ENCODE assay signal across 1 cellular context in the genomic region with DNA sequence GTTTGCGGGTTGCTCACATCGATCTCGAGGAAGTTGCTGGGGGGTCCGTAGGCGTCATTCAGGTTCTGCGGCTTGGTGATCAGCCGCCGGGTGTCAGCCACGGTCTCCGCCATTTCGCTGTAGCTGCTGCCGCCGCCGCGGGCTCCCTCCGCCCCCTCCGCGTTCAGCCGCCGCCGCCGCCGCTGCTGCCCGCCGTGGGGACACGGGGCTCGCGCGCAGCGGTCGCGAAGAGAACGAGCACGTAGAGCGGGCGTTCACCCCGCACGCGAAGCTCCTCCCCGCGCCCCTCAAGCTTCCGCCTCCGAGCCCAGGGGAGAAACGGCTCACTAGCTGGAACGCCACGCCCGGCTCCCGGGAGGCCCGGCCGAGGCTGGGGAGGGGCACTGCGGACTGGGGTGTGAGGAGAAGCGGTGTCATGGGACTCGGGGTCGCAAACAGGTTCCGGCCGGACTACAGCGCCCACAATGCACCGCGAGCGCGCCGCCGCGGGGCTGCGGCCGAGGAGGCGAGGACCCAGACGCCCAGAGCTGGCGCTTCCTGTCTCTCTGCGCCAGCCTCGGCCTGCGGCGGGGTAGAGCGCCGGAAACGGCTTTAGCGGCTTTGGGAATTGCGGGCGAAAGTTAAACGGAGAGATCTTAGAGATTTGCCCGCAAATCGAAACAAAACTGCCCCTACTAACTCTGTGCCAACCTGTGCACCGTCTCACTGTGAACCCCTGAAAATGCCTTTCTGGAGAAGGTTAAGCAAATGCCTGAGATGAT.
TF ChIP-seq lines count a peak whose summit lies in the region.

A gene (minus strand): TSS at position 232 of the 761 bp plus-strand sequence. CDS start 119 bp downstream, at position 113.

TF ChIP-seq in HepG2, 621 proteins besides CTCF, POLR2A, EP300 and RAD21 (continued from another document and continues in another):
- TF ChIP-seq SP140L (CRISPR knock-in tag; IDR thresholded peaks at IDR 0.05; ENCODE audit: borderline replicate concordance) (no peak), ARNT (IDR thresholded peaks at IDR 0.05) (no peak), SP1 (IDR thresholded peaks at IDR 0.05) (no peak), SP1 (CRISPR knock-in tag; IDR thresholded peaks at IDR 0.05) (peak; percentile 60; the same call in 1 of the 2 replicates), ZNF652 (CRISPR knock-in tag; IDR thresholded peaks at IDR 0.05; ENCODE audit: borderline replicate concordance, low read depth) (no peak), GTF3A (CRISPR knock-in tag; conservative IDR thresholded peaks at IDR 0.05) (no peak), DR1 (CRISPR knock-in tag; IDR thresholded peaks at IDR 0.05) (no peak; the same call in 1 of the 2 replicates), MED1 (CRISPR knock-in tag; IDR thresholded peaks at IDR 0.05) (peak; percentile 36; the same call in 1 of the 2 replicates), ZNF709 (CRISPR knock-in tag; IDR thresholded peaks at IDR 0.05) (peak; percentile 74; the same call in 1 of the 2 replicates), RFX1 (IDR thresholded peaks at IDR 0.05) (no peak), NFE2L1 (CRISPR knock-in tag; IDR thresholded peaks at IDR 0.05; ENCODE audit: borderline replicate concordance) (no peak), FOXA1 (IDR thresholded peaks at IDR 0.05) (no peak), FOXA1 (CRISPR knock-in tag; IDR thresholded peaks at IDR 0.05) (no peak), HOXD1 (CRISPR knock-in tag; IDR thresholded peaks at IDR 0.05) (no peak; the same call in 1 of the 2 replicates), ZBTB1 (CRISPR knock-in tag; IDR thresholded peaks at IDR 0.05; ENCODE audit: borderline replicate concordance) (no peak), TAF15 (IDR thresholded peaks at IDR 0.05; ENCODE audit: low read depth, low read length, poor library complexity, severe bottlenecking) (no peak), BRD4 (CRISPR knock-in tag; IDR thresholded peaks at IDR 0.05) (no peak), ZNF484 (CRISPR knock-in tag; IDR thresholded peaks at IDR 0.05; ENCODE audit: borderline replicate concordance, low read depth) (no peak), SRSF9 (IDR thresholded peaks at IDR 0.05; ENCODE audit: borderline replicate concordance, insufficient read depth, low read depth, low read length, poor library complexity, severe bottlenecking) (no peak), REXO4 (CRISPR knock-in tag; IDR thresholded peaks at IDR 0.05; ENCODE audit: borderline replicate concordance) (no peak), KAT2B (IDR thresholded peaks at IDR 0.05; ENCODE audit: borderline replicate concordance, low read depth, low read length) (no peak), TAF1 (CRISPR knock-in tag; IDR thresholded peaks at IDR 0.05) (peak; percentile 85), ZMYM3 (CRISPR knock-in tag; IDR thresholded peaks at IDR 0.05) (peak; percentile 38; the same call in 1 of the 2 replicates), ZBTB8A (CRISPR knock-in tag; IDR thresholded peaks at IDR 0.05; ENCODE audit: borderline replicate concordance, low read depth) (no peak), REPIN1 (CRISPR knock-in tag; IDR thresholded peaks at IDR 0.05; ENCODE audit: borderline replicate concordance, low read depth) (peak; percentile 55), PLRG1 (conservative IDR thresholded peaks at IDR 0.05) (no peak), SMAD9 (CRISPR knock-in tag; IDR thresholded peaks at IDR 0.05) (no peak), MED13 (CRISPR knock-in tag; IDR thresholded peaks at IDR 0.05) (0 out of 2 replicates have a peak, but pooled peaks have one; percentile 29), ZNF33B (CRISPR knock-in tag; IDR thresholded peaks at IDR 0.05) (no peak), MED8 (CRISPR knock-in tag; IDR thresholded peaks at IDR 0.05; ENCODE audit: insufficient replicate concordance) (peak; percentile 32), ATF7-NPFF (CRISPR knock-in tag; IDR thresholded peaks at IDR 0.05; ENCODE audit: low read depth) (peak; percentile 71), ZNF343 (CRISPR knock-in tag; IDR thresholded peaks at IDR 0.05) (no peak), DNMT3B (CRISPR knock-in tag; conservative IDR thresholded peaks at IDR 0.05) (no peak), IKZF4 (CRISPR knock-in tag; IDR thresholded peaks at IDR 0.05; ENCODE audit: borderline replicate concordance, low read depth, not compliant biosample characterization) (no peak), ZNF383 (CRISPR knock-in tag; IDR thresholded peaks at IDR 0.05; ENCODE audit: borderline replicate concordance) (no peak), TOE1 (CRISPR knock-in tag; IDR thresholded peaks at IDR 0.05) (no peak), ZNF839 (CRISPR knock-in tag; IDR thresholded peaks at IDR 0.05; ENCODE audit: borderline replicate concordance) (no peak), ETV5 (CRISPR knock-in tag; IDR thresholded peaks at IDR 0.05; ENCODE audit: borderline replicate concordance) (peak; percentile 85)
- TF ChIP-seq, protein P1, sequence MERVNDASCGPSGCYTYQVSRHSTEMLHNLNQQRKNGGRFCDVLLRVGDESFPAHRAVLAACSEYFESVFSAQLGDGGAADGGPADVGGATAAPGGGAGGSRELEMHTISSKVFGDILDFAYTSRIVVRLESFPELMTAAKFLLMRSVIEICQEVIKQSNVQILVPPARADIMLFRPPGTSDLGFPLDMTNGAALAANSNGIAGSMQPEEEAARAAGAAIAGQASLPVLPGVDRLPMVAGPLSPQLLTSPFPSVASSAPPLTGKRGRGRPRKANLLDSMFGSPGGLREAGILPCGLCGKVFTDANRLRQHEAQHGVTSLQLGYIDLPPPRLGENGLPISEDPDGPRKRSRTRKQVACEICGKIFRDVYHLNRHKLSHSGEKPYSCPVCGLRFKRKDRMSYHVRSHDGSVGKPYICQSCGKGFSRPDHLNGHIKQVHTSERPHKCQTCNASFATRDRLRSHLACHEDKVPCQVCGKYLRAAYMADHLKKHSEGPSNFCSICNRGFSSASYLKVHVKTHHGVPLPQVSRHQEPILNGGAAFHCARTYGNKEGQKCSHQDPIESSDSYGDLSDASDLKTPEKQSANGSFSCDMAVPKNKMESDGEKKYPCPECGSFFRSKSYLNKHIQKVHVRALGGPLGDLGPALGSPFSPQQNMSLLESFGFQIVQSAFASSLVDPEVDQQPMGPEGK (CRISPR knock-in tag; IDR thresholded peaks at IDR 0.05) = peak; percentile 74
- TF ChIP-seq, protein P2, sequence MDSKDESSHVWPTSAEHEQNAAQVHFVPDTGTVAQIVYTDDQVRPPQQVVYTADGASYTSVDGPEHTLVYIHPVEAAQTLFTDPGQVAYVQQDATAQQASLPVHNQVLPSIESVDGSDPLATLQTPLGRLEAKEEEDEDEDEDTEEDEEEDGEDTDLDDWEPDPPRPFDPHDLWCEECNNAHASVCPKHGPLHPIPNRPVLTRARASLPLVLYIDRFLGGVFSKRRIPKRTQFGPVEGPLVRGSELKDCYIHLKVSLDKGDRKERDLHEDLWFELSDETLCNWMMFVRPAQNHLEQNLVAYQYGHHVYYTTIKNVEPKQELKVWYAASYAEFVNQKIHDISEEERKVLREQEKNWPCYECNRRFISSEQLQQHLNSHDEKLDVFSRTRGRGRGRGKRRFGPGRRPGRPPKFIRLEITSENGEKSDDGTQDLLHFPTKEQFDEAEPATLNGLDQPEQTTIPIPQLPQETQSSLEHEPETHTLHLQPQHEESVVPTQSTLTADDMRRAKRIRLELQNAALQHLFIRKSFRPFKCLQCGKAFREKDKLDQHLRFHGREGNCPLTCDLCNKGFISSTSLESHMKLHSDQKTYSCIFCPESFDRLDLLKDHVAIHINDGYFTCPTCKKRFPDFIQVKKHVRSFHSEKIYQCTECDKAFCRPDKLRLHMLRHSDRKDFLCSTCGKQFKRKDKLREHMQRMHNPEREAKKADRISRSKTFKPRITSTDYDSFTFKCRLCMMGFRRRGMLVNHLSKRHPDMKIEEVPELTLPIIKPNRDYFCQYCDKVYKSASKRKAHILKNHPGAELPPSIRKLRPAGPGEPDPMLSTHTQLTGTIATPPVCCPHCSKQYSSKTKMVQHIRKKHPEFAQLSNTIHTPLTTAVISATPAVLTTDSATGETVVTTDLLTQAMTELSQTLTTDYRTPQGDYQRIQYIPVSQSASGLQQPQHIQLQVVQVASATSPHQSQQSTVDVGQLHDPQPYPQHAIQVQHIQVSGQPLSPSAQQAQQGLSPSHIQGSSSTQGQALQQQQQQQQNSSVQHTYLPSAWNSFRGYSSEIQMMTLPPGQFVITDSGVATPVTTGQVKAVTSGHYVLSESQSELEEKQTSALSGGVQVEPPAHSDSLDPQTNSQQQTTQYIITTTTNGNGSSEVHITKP (CRISPR knock-in tag; IDR thresholded peaks at IDR 0.05; ENCODE audit: low read depth) = no peak
- TF ChIP-seq, protein P3, sequence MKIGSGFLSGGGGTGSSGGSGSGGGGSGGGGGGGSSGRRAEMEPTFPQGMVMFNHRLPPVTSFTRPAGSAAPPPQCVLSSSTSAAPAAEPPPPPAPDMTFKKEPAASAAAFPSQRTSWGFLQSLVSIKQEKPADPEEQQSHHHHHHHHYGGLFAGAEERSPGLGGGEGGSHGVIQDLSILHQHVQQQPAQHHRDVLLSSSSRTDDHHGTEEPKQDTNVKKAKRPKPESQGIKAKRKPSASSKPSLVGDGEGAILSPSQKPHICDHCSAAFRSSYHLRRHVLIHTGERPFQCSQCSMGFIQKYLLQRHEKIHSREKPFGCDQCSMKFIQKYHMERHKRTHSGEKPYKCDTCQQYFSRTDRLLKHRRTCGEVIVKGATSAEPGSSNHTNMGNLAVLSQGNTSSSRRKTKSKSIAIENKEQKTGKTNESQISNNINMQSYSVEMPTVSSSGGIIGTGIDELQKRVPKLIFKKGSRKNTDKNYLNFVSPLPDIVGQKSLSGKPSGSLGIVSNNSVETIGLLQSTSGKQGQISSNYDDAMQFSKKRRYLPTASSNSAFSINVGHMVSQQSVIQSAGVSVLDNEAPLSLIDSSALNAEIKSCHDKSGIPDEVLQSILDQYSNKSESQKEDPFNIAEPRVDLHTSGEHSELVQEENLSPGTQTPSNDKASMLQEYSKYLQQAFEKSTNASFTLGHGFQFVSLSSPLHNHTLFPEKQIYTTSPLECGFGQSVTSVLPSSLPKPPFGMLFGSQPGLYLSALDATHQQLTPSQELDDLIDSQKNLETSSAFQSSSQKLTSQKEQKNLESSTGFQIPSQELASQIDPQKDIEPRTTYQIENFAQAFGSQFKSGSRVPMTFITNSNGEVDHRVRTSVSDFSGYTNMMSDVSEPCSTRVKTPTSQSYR (CRISPR knock-in tag; IDR thresholded peaks at IDR 0.05; ENCODE audit: borderline replicate concordance) = peak; percentile 33; the same call in 1 of the 2 replicates
- TF ChIP-seq, protein P4, sequence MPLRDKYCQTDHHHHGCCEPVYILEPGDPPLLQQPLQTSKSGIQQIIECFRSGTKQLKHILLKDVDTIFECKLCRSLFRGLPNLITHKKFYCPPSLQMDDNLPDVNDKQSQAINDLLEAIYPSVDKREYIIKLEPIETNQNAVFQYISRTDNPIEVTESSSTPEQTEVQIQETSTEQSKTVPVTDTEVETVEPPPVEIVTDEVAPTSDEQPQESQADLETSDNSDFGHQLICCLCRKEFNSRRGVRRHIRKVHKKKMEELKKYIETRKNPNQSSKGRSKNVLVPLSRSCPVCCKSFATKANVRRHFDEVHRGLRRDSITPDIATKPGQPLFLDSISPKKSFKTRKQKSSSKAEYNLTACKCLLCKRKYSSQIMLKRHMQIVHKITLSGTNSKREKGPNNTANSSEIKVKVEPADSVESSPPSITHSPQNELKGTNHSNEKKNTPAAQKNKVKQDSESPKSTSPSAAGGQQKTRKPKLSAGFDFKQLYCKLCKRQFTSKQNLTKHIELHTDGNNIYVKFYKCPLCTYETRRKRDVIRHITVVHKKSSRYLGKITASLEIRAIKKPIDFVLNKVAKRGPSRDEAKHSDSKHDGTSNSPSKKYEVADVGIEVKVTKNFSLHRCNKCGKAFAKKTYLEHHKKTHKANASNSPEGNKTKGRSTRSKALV (CRISPR knock-in tag; IDR thresholded peaks at IDR 0.05) = no peak
- TF ChIP-seq, protein P5, sequence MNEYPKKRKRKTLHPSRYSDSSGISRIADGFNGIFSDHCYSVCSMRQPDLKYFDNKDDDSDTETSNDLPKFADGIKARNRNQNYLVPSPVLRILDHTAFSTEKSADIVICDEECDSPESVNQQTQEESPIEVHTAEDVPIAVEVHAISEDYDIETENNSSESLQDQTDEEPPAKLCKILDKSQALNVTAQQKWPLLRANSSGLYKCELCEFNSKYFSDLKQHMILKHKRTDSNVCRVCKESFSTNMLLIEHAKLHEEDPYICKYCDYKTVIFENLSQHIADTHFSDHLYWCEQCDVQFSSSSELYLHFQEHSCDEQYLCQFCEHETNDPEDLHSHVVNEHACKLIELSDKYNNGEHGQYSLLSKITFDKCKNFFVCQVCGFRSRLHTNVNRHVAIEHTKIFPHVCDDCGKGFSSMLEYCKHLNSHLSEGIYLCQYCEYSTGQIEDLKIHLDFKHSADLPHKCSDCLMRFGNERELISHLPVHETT (CRISPR knock-in tag; conservative IDR thresholded peaks at IDR 0.05) = peak; percentile 89
- TF ChIP-seq, protein P6, sequence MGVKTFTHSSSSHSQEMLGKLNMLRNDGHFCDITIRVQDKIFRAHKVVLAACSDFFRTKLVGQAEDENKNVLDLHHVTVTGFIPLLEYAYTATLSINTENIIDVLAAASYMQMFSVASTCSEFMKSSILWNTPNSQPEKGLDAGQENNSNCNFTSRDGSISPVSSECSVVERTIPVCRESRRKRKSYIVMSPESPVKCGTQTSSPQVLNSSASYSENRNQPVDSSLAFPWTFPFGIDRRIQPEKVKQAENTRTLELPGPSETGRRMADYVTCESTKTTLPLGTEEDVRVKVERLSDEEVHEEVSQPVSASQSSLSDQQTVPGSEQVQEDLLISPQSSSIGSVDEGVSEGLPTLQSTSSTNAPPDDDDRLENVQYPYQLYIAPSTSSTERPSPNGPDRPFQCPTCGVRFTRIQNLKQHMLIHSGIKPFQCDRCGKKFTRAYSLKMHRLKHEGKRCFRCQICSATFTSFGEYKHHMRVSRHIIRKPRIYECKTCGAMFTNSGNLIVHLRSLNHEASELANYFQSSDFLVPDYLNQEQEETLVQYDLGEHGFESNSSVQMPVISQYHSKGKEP (CRISPR knock-in tag; IDR thresholded peaks at IDR 0.05) = no peak
- TF ChIP-seq, protein P7, sequence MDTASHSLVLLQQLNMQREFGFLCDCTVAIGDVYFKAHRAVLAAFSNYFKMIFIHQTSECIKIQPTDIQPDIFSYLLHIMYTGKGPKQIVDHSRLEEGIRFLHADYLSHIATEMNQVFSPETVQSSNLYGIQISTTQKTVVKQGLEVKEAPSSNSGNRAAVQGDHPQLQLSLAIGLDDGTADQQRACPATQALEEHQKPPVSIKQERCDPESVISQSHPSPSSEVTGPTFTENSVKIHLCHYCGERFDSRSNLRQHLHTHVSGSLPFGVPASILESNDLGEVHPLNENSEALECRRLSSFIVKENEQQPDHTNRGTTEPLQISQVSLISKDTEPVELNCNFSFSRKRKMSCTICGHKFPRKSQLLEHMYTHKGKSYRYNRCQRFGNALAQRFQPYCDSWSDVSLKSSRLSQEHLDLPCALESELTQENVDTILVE (CRISPR knock-in tag; IDR thresholded peaks at IDR 0.05) = peak; percentile 81
- TF ChIP-seq, protein P8, sequence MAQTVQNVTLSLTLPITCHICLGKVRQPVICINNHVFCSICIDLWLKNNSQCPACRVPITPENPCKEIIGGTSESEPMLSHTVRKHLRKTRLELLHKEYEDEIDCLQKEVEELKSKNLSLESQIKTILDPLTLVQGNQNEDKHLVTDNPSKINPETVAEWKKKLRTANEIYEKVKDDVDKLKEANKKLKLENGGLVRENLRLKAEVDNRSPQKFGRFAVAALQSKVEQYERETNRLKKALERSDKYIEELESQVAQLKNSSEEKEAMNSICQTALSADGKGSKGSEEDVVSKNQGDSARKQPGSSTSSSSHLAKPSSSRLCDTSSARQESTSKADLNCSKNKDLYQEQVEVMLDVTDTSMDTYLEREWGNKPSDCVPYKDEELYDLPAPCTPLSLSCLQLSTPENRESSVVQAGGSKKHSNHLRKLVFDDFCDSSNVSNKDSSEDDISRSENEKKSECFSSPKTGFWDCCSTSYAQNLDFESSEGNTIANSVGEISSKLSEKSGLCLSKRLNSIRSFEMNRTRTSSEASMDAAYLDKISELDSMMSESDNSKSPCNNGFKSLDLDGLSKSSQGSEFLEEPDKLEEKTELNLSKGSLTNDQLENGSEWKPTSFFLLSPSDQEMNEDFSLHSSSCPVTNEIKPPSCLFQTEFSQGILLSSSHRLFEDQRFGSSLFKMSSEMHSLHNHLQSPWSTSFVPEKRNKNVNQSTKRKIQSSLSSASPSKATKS (CRISPR knock-in tag; IDR thresholded peaks at IDR 0.05) = no peak
